In the genomic region with DNA sequence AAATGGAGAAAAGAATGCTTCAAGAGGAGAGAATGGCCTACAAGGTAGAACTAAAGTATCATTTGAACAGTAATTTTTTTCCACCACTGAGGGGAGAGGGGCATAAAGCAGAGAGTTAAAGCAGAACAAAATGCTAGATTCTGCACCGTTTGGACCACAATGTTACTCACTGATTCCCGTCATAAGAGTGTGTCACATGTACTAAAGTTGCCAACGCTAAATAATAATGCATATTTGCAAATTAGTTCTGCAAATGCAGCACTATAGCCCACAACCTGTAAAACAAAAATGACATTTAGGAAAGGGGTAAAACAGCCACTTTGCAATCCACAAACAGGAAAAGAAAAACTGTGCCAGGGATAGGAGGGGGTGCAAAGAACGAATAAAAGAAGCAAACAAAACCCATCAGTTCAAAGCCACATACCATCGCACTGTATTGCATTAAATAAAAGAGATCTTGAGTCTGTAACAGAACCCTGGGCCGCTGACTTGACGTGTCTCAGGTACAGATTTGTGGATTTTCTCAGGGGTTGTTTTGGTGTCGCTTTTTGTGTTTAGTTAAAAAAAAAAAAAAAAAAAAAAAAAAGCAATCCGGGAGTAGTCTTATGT, we compare ENCODE assay signal across 8 cellular contexts. TPM values are rescaled to one million over a fixed set of nuclear protein-coding genes. Genes with fewer than 3 reads are reported as not detected.
DNase-seq lines count a peak whose midpoint lies in the region; ATAC-seq and TF ChIP-seq lines count a peak whose summit lies in the region.

No MANE protein-coding gene starts in this region.

- no peak for ATAC-seq in GM21367 (IDR thresholded peaks at IDR 0.05; ENCODE audit: unreplicated experiment)

- peak; percentile 19 for DNase-seq in DMS53 (lab: John Stamatoyannopoulos, UW)
- no peak for DNase-seq in DMS53 treated with DMSO at 0.1 percent for 48 hours (lab: John Stamatoyannopoulos, UW; ENCODE audit: unreplicated experiment)
- no peak for DNase-seq in SK-N-MC (ENCODE audit: low read depth, low spot score)
- DNase-seq in fibroblast of pulmonary artery (ENCODE audit: low read depth) = no peak
- DNase-seq in islet precursor cell = no peak
- no peak for DNase-seq in cerebellum (ENCODE audit: low spot score)

- H3K4me1 ChIP-seq in skeletal muscle satellite cell (ENCODE audit: control insufficient read depth, insufficient read depth, low read length) = peaks cover 30% of the 10 kb centered on the region

- no peaks in the 10 kb centered on the region for H3K36me3 ChIP-seq in SK-N-MC (ENCODE audit: insufficient read depth, low read length)
- H3K36me3 ChIP-seq in skeletal muscle satellite cell (ENCODE audit: insufficient read depth, low read length) = no peaks in the 10 kb centered on the region

- H3K4me3 ChIP-seq in SK-N-MC (peak overlapping the region; percentile 78), fibroblast of pulmonary artery (replicated peaks; ENCODE audit: low read depth, low read length) (peak overlapping the region; percentile 67), skeletal muscle satellite cell (ENCODE audit: low read length) (peak overlapping the region; percentile 78)

- H3K9me3 ChIP-seq in SK-N-MC (ENCODE audit: low read depth, low read length) (no peaks in the 10 kb centered on the region), skeletal muscle satellite cell (replicated peaks; ENCODE audit: low read length) (no peaks in the 10 kb centered on the region)

- peak overlapping the region; percentile 91 for H3K27ac ChIP-seq in SK-N-MC

- no peak for TF ChIP-seq CTCF in fibroblast of pulmonary artery (IDR thresholded peaks at IDR 0.05; ENCODE audit: low read length, missing control alignments)

- H3K27me3 ChIP-seq in skeletal muscle satellite cell (ENCODE audit: control insufficient read depth, insufficient read depth, low read length) = peaks cover 6% of the 10 kb centered on the region

- H3K4me2 ChIP-seq in skeletal muscle satellite cell (ENCODE audit: low read length) = peak overlapping the region; percentile 90

- H3K9ac ChIP-seq in SK-N-MC (ENCODE audit: insufficient read length) (peak overlapping the region; percentile 91), skeletal muscle satellite cell (ENCODE audit: low read depth, low read length) (peak overlapping the region; percentile 76)

RNA-seq across cellular contexts. Expression of gene NFIB, which starts 7.7 kb away (rescaled TPM):
- total RNA-seq in skeletal muscle satellite cell (2012; rRNA removed) = 37.1 and 39.5 TPM in 2 replicates
- total RNA-seq in cerebellum = 236 TPM
